In the genomic region with DNA sequence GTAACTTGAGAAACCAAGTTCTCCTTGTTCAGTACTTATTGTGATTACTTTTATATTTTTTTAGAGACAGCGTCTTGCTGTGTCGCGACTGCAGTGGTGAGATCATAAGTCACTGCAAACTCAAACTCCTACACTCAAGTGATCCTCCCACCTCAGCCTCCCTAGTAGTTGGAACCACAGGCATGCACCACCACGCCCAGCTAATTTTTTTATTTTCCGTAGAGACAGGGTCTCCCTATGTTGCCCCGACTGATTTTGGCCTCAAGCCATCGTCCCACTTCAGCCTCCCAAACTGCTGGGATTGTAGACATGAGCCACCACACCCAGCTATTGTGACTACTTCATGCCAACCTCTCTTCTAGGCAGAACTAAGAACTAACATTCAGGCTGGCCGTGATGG, we compare ENCODE assay signal across 18 cellular contexts. TPM values are rescaled to one million over a fixed set of nuclear protein-coding genes. Genes with fewer than 3 reads are reported as not detected.
DNase-seq lines count a peak whose midpoint lies in the region; ATAC-seq and TF ChIP-seq lines count a peak whose summit lies in the region.
"Had no signal": no experiment of that assay in that cellular context is flagged by ENCODE, and none has a peak within 500 bp of the region (broad histone marks: within the 10 kb centered on the region; RNA-seq: fewer than 3 reads in every experiment).

No MANE protein-coding gene starts in this region.

- H2AFZ ChIP-seq in GM23338: no peak overlapping the region

- no peaks in the 10 kb centered on the region for H3K27me3 Mint-ChIP-seq in activated naive CD4-positive, alpha-beta T cell treated with anti-CD3 and anti-CD28 coated beads, Interleukin-2, amount 50 U/mL, for 24 hours
- no peaks in the 10 kb centered on the region for H3K27me3 Mint-ChIP-seq in naive thymus-derived CD8-positive, alpha-beta T cell
- H3K27me3 Mint-ChIP-seq in GM23338 (ENCODE audit: insufficient read depth, low read depth, poor library complexity): peaks cover 20% of the 10 kb centered on the region

- H3K9me2 ChIP-seq in GM23338 (ENCODE audit: insufficient read depth): no peaks in the 10 kb centered on the region

- TF ChIP-seq POLR2A in suprapubic skin (IDR thresholded peaks at IDR 0.05): no peak

- peaks cover 5% of the 10 kb centered on the region for H3K36me3 Mint-ChIP-seq in activated naive CD4-positive, alpha-beta T cell treated with anti-CD3 and anti-CD28 coated beads, Interleukin-2, amount 50 U/mL, for 24 hours
- H3K36me3 Mint-ChIP-seq in naive thymus-derived CD8-positive, alpha-beta T cell: peaks cover 0 to 19% (median 6%) of the 10 kb centered on the region in 3 donors
- H3K36me3 Mint-ChIP-seq in GM23338 (ENCODE audit: low read depth): peaks cover 27% of the 10 kb centered on the region

- intact Hi-C loops in aorta (cut with DNase I): loop anchor here in 1 of 2 donors (5.0 kb wide), 1 partner anchor 50 kb away; no protein-coding TSS in a partner anchor

- no peaks in the 10 kb centered on the region for H3K27me3 ChIP-seq in aorta (ENCODE audit: control insufficient read depth in 1 of 2, insufficient read depth in 2 of 2, low read length in 1 of 2)
- H3K27me3 ChIP-seq in GM23338 (ENCODE audit: insufficient read depth): no peaks in the 10 kb centered on the region
- H3K27me3 ChIP-seq in suprapubic skin: no peaks in the 10 kb centered on the region

- H3K27ac Mint-ChIP-seq in activated naive CD4-positive, alpha-beta T cell treated with anti-CD3 and anti-CD28 coated beads, Interleukin-2, amount 50 U/mL, for 24 hours: peak overlapping the region; percentile 79
- H3K27ac Mint-ChIP-seq in naive thymus-derived CD8-positive, alpha-beta T cell: peak overlapping the region; percentile 19 to 90 (median 72)
- H3K27ac Mint-ChIP-seq in GM23338: no peak overlapping the region
- H3K27ac Mint-ChIP-seq: progenitor cell of endocrine pancreas; T-helper 2 cell treated with Interferon-gamma antibody and Interleukin-4, amounts not matched to agents 5 μg/mL and 100 μg/mL, for 36 hours had no signal

- no peak for ATAC-seq in naive thymus-derived CD8-positive, alpha-beta T cell
- ATAC-seq in aorta (ENCODE audit: low FRiP score): no peak
- ATAC-seq in GM23338: no peak

- no peaks in the 10 kb centered on the region for H3K79me2 ChIP-seq in GM23338 (replicated peaks; ENCODE audit: insufficient read depth)

- H3K4me3 ChIP-seq in astrocyte of the spinal cord (ENCODE audit: low read depth, low read length): no peak overlapping the region
- H3K4me3 ChIP-seq in aorta (ENCODE audit: low read length in 2 of 2): no peak overlapping the region
- H3K4me3 ChIP-seq in GM23338: no peak overlapping the region
- H3K4me3 ChIP-seq in suprapubic skin: no peak overlapping the region

- H3K36me3 ChIP-seq in aorta (ENCODE audit: control insufficient read depth in 1 of 2, insufficient read depth in 2 of 2, low read length in 1 of 2) (peaks cover 0 to 3% of the 10 kb centered on the region in 2 donors), GM23338 (ENCODE audit: insufficient read depth) (0 out of 2 replicates have a peak, but pooled peaks cover 4% of the 10 kb centered on the region), suprapubic skin (peaks cover 21% of the 10 kb centered on the region)

- DNase-seq in activated naive CD4-positive, alpha-beta T cell treated with Interleukin-2 at 50 U/mL for 16 hours: no peak
- peak; percentile 47 for DNase-seq in astrocyte of the spinal cord (ENCODE audit: low read depth, low spot score)
- no peak for DNase-seq in naive thymus-derived CD8-positive, alpha-beta T cell
- DNase-seq in aorta: no peak
- DNase-seq in GM23338 (ENCODE audit: low spot score): no peak
- DNase-seq in suprapubic skin (ENCODE audit: low spot score in 2 of 2): no peak
- no peak for DNase-seq in hypothalamus (lab: John Stamatoyannopoulos, UW)
- DNase-seq: activated CD4-positive, CD25-positive, alpha-beta regulatory T cell treated with anti-CD3 and anti-CD28 coated beads, Interleukin-2, amount 50 U/mL, for 72 hours; activated gamma-delta T cell; dermis blood vessel endothelial cell; DND-41; left ventricle myocardium superior; NCI-H524 treated with DMSO at 0.1 percent for 48 hours; OCI-M1 had no signal

- 0 out of 2 replicates have a peak, but pooled peaks cover 5% of the 10 kb centered on the region for H4K20me1 ChIP-seq in GM23338 (replicated peaks; ENCODE audit: insufficient read depth)

- no peak for TF ChIP-seq EP300 in suprapubic skin (IDR thresholded peaks at IDR 0.05)

- WGBS in aorta, 2 donors: 40 to 57% methylated on average over 8 of the region's 8 CpGs
- WGBS in suprapubic skin: 56% methylated on average over 8 of the region's 8 CpGs

- in situ Hi-C loops in astrocyte of the spinal cord (cut with HindIII; ENCODE audit: low sequenced_read_pairs): no loop called here

- H3K9me3 Mint-ChIP-seq in activated naive CD4-positive, alpha-beta T cell treated with anti-CD3 and anti-CD28 coated beads, Interleukin-2, amount 50 U/mL, for 24 hours: no peaks in the 10 kb centered on the region
- no peaks in the 10 kb centered on the region for H3K9me3 Mint-ChIP-seq in naive thymus-derived CD8-positive, alpha-beta T cell
- H3K9me3 Mint-ChIP-seq in GM23338: no peaks in the 10 kb centered on the region
- H3K9me3 Mint-ChIP-seq: T-helper 2 cell treated with Interferon-gamma antibody and Interleukin-4, amounts not matched to agents 5 μg/mL and 100 μg/mL, for 36 hours had no signal

- POLR2A ChIA-PET in naive thymus-derived CD8-positive, alpha-beta T cell (lab: Charles Lee): interaction anchor here (0.7 to 10.5 kb wide), 5 partner anchors 55 to 80 kb away, joined by 3 to 110 read pairs (median 4); no protein-coding TSS in a partner anchor

- peaks cover 33% of the 10 kb centered on the region for H3K4me1 Mint-ChIP-seq in activated naive CD4-positive, alpha-beta T cell treated with anti-CD3 and anti-CD28 coated beads, Interleukin-2, amount 50 U/mL, for 24 hours
- peaks cover 7 to 41% (median 17%) of the 10 kb centered on the region in 4 donors for H3K4me1 Mint-ChIP-seq in naive thymus-derived CD8-positive, alpha-beta T cell
- H3K4me1 Mint-ChIP-seq in GM23338: peaks cover 13% of the 10 kb centered on the region

- H3K4me2 ChIP-seq in GM23338: no peak overlapping the region

- TF ChIP-seq CTCF in astrocyte of the spinal cord (IDR thresholded peaks at IDR 0.05; ENCODE audit: low read depth, low read length) (no peak), GM23338 (conservative IDR thresholded peaks at IDR 0.05; ENCODE audit: low read depth in 2 of 2) (no peak), suprapubic skin (IDR thresholded peaks at IDR 0.05) (no peak)

- peak overlapping the region; percentile 6 to 59 for H3K27ac ChIP-seq in aorta (ENCODE audit: low read depth in 1 of 2, low read length in 2 of 2)
- no peak overlapping the region for H3K27ac ChIP-seq in GM23338 (ENCODE audit: low read depth)
- H3K27ac ChIP-seq in suprapubic skin: no peak overlapping the region
- H3K27ac ChIP-seq: epithelial cell of prostate had no signal

- no peaks in the 10 kb centered on the region for H3K9me3 ChIP-seq in aorta (ENCODE audit: control insufficient read depth, low read length)
- H3K9me3 ChIP-seq in suprapubic skin: no peaks in the 10 kb centered on the region

- H3K4me3 Mint-ChIP-seq in activated naive CD4-positive, alpha-beta T cell treated with anti-CD3 and anti-CD28 coated beads, Interleukin-2, amount 50 U/mL, for 24 hours: no peak overlapping the region
- H3K4me3 Mint-ChIP-seq in naive thymus-derived CD8-positive, alpha-beta T cell: no peak overlapping the region
- H3K4me3 Mint-ChIP-seq in GM23338: no peak overlapping the region
- H3K4me3 Mint-ChIP-seq: T-helper 2 cell treated with Interferon-gamma antibody and Interleukin-4, amounts not matched to agents 5 μg/mL and 100 μg/mL, for 36 hours had no signal

- peaks cover 12% of the 10 kb centered on the region; the same call in 1 of the 2 replicates for H3F3A ChIP-seq in GM23338 (replicated peaks; ENCODE audit: low read depth)

- H3K4me1 ChIP-seq in aorta (ENCODE audit: control insufficient read depth in 1 of 2, insufficient read depth in 2 of 2, low read length in 2 of 2) (no peaks in the 10 kb centered on the region), GM23338 (ENCODE audit: insufficient read depth) (peaks cover 3% of the 10 kb centered on the region; the same call in 1 of the 2 replicates), suprapubic skin (peaks cover 29% of the 10 kb centered on the region)

RNA-seq across cellular contexts. Expression of gene C19orf53, which starts 8.3 kb away (rescaled TPM):
- 10 to 100 TPM; 74.1 to 80.0 TPM for total RNA-seq in naive thymus-derived CD8-positive, alpha-beta T cell
- polyA plus RNA-seq in naive thymus-derived CD8-positive, alpha-beta T cell: 100 to 1,000 TPM; 248 to 324 (median 278) TPM
- total RNA-seq in aorta (10 to 100 TPM; 57.8 to 58.1 TPM), suprapubic skin (100 to 1,000 TPM in 3 of 4 donors, 10 to 100 TPM in 1; 84.2 to 150 (median 124) TPM)
- polyA plus RNA-seq in aorta (100 to 1,000 TPM; 107 to 172 TPM), GM23338 (2016; fragmentation: Nextera tagmentation; extraction: Ambion mirVana) (401 and 463 TPM in 2 replicates)
- 104 and 118 TPM in 2 replicates for total RNA-seq in GM23338 (2014; rRNA removed; shearing (Covaris generic))

RNA-seq across cellular contexts. Expression of gene ZSWIM4, which starts 12.7 kb away (rescaled TPM):
- 1 to 10 TPM; 7.8 to 8.1 TPM for total RNA-seq in naive thymus-derived CD8-positive, alpha-beta T cell
- 1 to 10 TPM in 2 of 3 donors, under 1 TPM in 1; 0.30 to 1.5 (median 1.1) TPM for polyA plus RNA-seq in naive thymus-derived CD8-positive, alpha-beta T cell
- total RNA-seq in aorta: 10 to 100 TPM; 11.2 to 12.1 TPM
- polyA plus RNA-seq in aorta: 1 to 10 TPM; 2.5 to 3.1 TPM
- total RNA-seq in GM23338 (2014; rRNA removed; shearing (Covaris generic)): 37.9 and 42.3 TPM in 2 replicates
- polyA plus RNA-seq in GM23338 (2016; fragmentation: Nextera tagmentation; extraction: Ambion mirVana): 5.4 and 6.1 TPM in 2 replicates
- 10 to 100 TPM; 11.4 to 19.5 (median 16.3) TPM for total RNA-seq in suprapubic skin

RNA-seq across cellular contexts. Expression of gene MRI1, which starts 18.2 kb away (rescaled TPM):
- 10 to 100 TPM; 83.3 to 85.1 TPM for total RNA-seq in naive thymus-derived CD8-positive, alpha-beta T cell
- polyA plus RNA-seq in naive thymus-derived CD8-positive, alpha-beta T cell: 10 to 100 TPM in 2 of 3 donors, 1 to 10 TPM in 1; 6.4 to 15.5 (median 11.6) TPM
- total RNA-seq in aorta (10 to 100 TPM; 25.5 to 44.6 TPM), suprapubic skin (100 to 1,000 TPM in 1 of 4 donors, 10 to 100 TPM in 3; 51.5 to 122 (median 69.6) TPM)
- polyA plus RNA-seq in aorta (10 to 100 TPM in 1 of 2 donors, 1 to 10 TPM in 1; 5.8 to 66.5 TPM), GM23338 (2016; fragmentation: Nextera tagmentation; extraction: Ambion mirVana) (12.3 and 13.5 TPM in 2 replicates)
- total RNA-seq in GM23338 (2014; rRNA removed; shearing (Covaris generic)): 44.5 and 46.5 TPM in 2 replicates

Comparison
In these comparisons a context has a peak if more than half of its experiments do, and no peak if none do; other contexts are left out.
1. H3K27ac ChIP-seq: peak in aorta (2 of 2); none in GM23338 (single experiment) and suprapubic skin (single experiment).